14 cellular contexts compared by ENCODE assay signal in genomic region chr14:102645746-102646440, GRCh38. TPM values are rescaled to one million over a fixed set of nuclear protein-coding genes. Genes with fewer than 3 reads are reported as not detected.
A peak's percentile ranks its signal among the peaks of the same experiment; 100 is the strongest.
DNase-seq lines count a peak whose midpoint lies in the region; ATAC-seq and TF ChIP-seq lines count a peak whose summit lies in the region.
"Had no signal": no experiment of that assay in that cellular context is flagged by ENCODE, and none has a peak within 500 bp of the region (broad histone marks: within the 10 kb centered on the region; RNA-seq: fewer than 3 reads in every experiment).

No MANE protein-coding gene starts in this region.

- H3K9me2 ChIP-seq in PC-9 (ENCODE audit: insufficient read depth), result no peaks in the 10 kb centered on the region

- H3K4me3 ChIP-seq in PC-9 (no peak overlapping the region), fibroblast of pulmonary artery (replicated peaks; ENCODE audit: low read depth, low read length) (no peak overlapping the region), tibial nerve (no peak overlapping the region)
- H3K4me3 ChIP-seq: ascending aorta had no signal

- no peaks in the 10 kb centered on the region for H3K27me3 ChIP-seq in PC-9 (ENCODE audit: insufficient read depth, low read depth)
- no peaks in the 10 kb centered on the region for H3K27me3 ChIP-seq in tibial nerve
- H3K27me3 ChIP-seq: ascending aorta had no signal

- peak overlapping the region; percentile 64 for H3K27ac Mint-ChIP-seq in activated T-cell treated with anti-CD3 and anti-CD28 coated beads, Interleukin-2, amount 50 U/mL, for 72 hours
- H3K27ac Mint-ChIP-seq in stimulated activated naive CD8-positive, alpha-beta T cell treated with anti-CD3 and anti-CD28 coated beads, Interleukin-15, amount 100 ng/mL, for 72 hours, result peak overlapping the region; percentile 31 to 84

- peaks cover 18% of the 10 kb centered on the region for H3F3A ChIP-seq in PC-9 (ENCODE audit: insufficient read depth, low read depth)

- intact Hi-C loops in PC-9 (cut with micrococcal nuclease; ENCODE audit: unreplicated experiment), result no loop called here

- peaks cover 63% of the 10 kb centered on the region for H4K20me1 ChIP-seq in PC-9 (ENCODE audit: insufficient read depth)

- H3K27me3 Mint-ChIP-seq in activated T-cell treated with anti-CD3 and anti-CD28 coated beads, Interleukin-2, amount 50 U/mL, for 72 hours (ENCODE audit: low read depth), result no peaks in the 10 kb centered on the region
- H3K27me3 Mint-ChIP-seq in stimulated activated naive CD8-positive, alpha-beta T cell treated with anti-CD3 and anti-CD28 coated beads, Interleukin-15, amount 100 ng/mL, for 72 hours, result no peaks in the 10 kb centered on the region
- H3K27me3 Mint-ChIP-seq: naive thymus-derived CD8-positive, alpha-beta T cell had no signal

- peaks cover 45% of the 10 kb centered on the region for H3K4me1 Mint-ChIP-seq in activated T-cell treated with anti-CD3 and anti-CD28 coated beads, Interleukin-2, amount 50 U/mL, for 72 hours (ENCODE audit: low read depth)
- peaks cover 61% of the 10 kb centered on the region for H3K4me1 Mint-ChIP-seq in stimulated activated naive CD8-positive, alpha-beta T cell treated with anti-CD3 and anti-CD28 coated beads, Interleukin-15, amount 100 ng/mL, for 72 hours

- WGBS in tibial nerve, 2 donors, result 60 to 71% methylated on average over 2 of the region's 2 CpGs

- CTCF ChIA-PET in PC-9 (lab: Charles Lee), result interaction anchor here (0.6 to 1.1 kb wide), 2 partner anchors 14 to 51 kb away, joined by 3 to 6 read pairs; no protein-coding TSS in a partner anchor

- H3K9me3 ChIP-seq in PC-9 (ENCODE audit: insufficient read depth, low read depth) (no peaks in the 10 kb centered on the region), tibial nerve (no peaks in the 10 kb centered on the region)
- H3K9me3 ChIP-seq: ascending aorta had no signal

- H3K4me1 ChIP-seq in PC-9 (replicated peaks; ENCODE audit: insufficient read depth), result peaks cover 9% of the 10 kb centered on the region
- peaks cover 0 to 16% (median 5%) of the 10 kb centered on the region in 4 donors for H3K4me1 ChIP-seq in tibial nerve
- H3K4me1 ChIP-seq: ascending aorta had no signal

- TF ChIP-seq EP300 in tibial nerve (IDR thresholded peaks at IDR 0.05), result no peak

- peaks cover 98% of the 10 kb centered on the region for H3K79me2 ChIP-seq in PC-9 (ENCODE audit: low read depth)

- peak; percentile 2 to 7 for DNase-seq in activated T-cell treated with anti-CD3 and anti-CD28 coated beads, Interleukin-2, amount 50 U/mL, for 72 hours
- DNase-seq in activated T-cell treated with anti-CD3 and anti-CD28 coated beads, Interleukin-2, amount 50 U/mL, for 1 hour, result no peak
- DNase-seq in PC-9, result no peak
- peak; percentile 49 for DNase-seq in fibroblast of pulmonary artery (ENCODE audit: low read depth)
- no peak for DNase-seq in stimulated activated naive CD8-positive, alpha-beta T cell treated with anti-CD3 and anti-CD28 coated beads, Interleukin-15, amount 100 ng/mL, for 72 hours
- DNase-seq in stimulated activated CD4-positive, alpha-beta T cell treated with anti-CD3 and anti-CD28 coated beads, Interleukin-2, amount 100 ng/mL, for 24 hours, result no peak
- no peak for DNase-seq in stimulated activated CD4-positive, alpha-beta T cell treated with anti-CD3 and anti-CD28 coated beads, Interleukin-12 subunit alpha, Interleukin-12 subunit beta, amount 100 ng/mL, for 4 hours
- no peak for DNase-seq in tibial nerve (ENCODE audit: low spot score in 2 of 2)
- DNase-seq: GDM1; naive thymus-derived CD8-positive, alpha-beta T cell; NCI-H446; stimulated activated naive CD4-positive, alpha-beta T cell treated with Interleukin-2 at 50 U/mL for 16 hours; SW 1271 had no signal

- H3K36me3 ChIP-seq in PC-9 (ENCODE audit: low read depth) (no peaks in the 10 kb centered on the region), tibial nerve (no peaks in the 10 kb centered on the region)
- H3K36me3 ChIP-seq: ascending aorta had no signal

- POLR2A ChIA-PET in PC-9 (lab: Charles Lee; ENCODE audit: unreplicated experiment), result interaction anchor here (0.6 to 0.9 kb wide), 3 partner anchors 15 to 235 kb away, joined by 4 to 7 read pairs (median 5); no protein-coding TSS in a partner anchor

- H3K36me3 Mint-ChIP-seq in activated T-cell treated with anti-CD3 and anti-CD28 coated beads, Interleukin-2, amount 50 U/mL, for 72 hours (ENCODE audit: insufficient read depth in 2 of 2), result no peaks in the 10 kb centered on the region

- no peaks in the 10 kb centered on the region for H3K9me3 Mint-ChIP-seq in activated T-cell treated with anti-CD3 and anti-CD28 coated beads, Interleukin-2, amount 50 U/mL, for 72 hours
- H3K9me3 Mint-ChIP-seq in stimulated activated naive CD8-positive, alpha-beta T cell treated with anti-CD3 and anti-CD28 coated beads, Interleukin-15, amount 100 ng/mL, for 72 hours, result no peaks in the 10 kb centered on the region
- H3K9me3 Mint-ChIP-seq: naive thymus-derived CD8-positive, alpha-beta T cell had no signal

- H3K27ac ChIP-seq in PC-9 (peak overlapping the region; percentile 40), tibial nerve (no peak overlapping the region)
- H3K27ac ChIP-seq: ascending aorta had no signal

- no peak for TF ChIP-seq POLR2A in tibial nerve (IDR thresholded peaks at IDR 0.05)

- TF ChIP-seq CTCF in PC-9 (conservative IDR thresholded peaks at IDR 0.05), result no peak
- no peak for TF ChIP-seq CTCF in fibroblast of pulmonary artery (IDR thresholded peaks at IDR 0.05; ENCODE audit: low read length, missing control alignments)
- no peak for TF ChIP-seq CTCF in tibial nerve (IDR thresholded peaks at IDR 0.05)

- no TSS peak for BruUV-seq in PC-9 (replicated peaks; lab: Mats Ljungman, UMichigan)

- no peak overlapping the region for H3K4me2 ChIP-seq in PC-9

- H3K4me3 Mint-ChIP-seq in activated T-cell treated with anti-CD3 and anti-CD28 coated beads, Interleukin-2, amount 50 U/mL, for 72 hours, result peak overlapping the region; percentile 3 to 54
- H3K4me3 Mint-ChIP-seq in stimulated activated naive CD8-positive, alpha-beta T cell treated with anti-CD3 and anti-CD28 coated beads, Interleukin-15, amount 100 ng/mL, for 72 hours, result no peak overlapping the region

- peak; percentile 72 to 88 for ATAC-seq in activated T-cell treated with anti-CD3 and anti-CD28 coated beads, Interleukin-2, amount 50 U/mL, for 72 hours (replicated peaks in 1 of 2)
- ATAC-seq in stimulated activated naive CD8-positive, alpha-beta T cell treated with anti-CD3 and anti-CD28 coated beads, Interleukin-15, amount 100 ng/mL, for 72 hours, result peak; percentile 78

- no peak overlapping the region for H2AFZ ChIP-seq in PC-9

RNA-seq across cellular contexts. Expression of gene RCOR1, which starts 53.4 kb away (rescaled TPM):
- total RNA-seq in activated T-cell treated with anti-CD3 and anti-CD28 coated beads, Interleukin-2, amount 50 U/mL, for 72 hours, result 10 to 100 TPM; 19.5 to 21.3 TPM
- total RNA-seq in PC-9 (2021) (54.2 and 67.2 TPM in 2 replicates), tibial nerve (10 to 100 TPM in 2 of 4 donors, 1 to 10 TPM in 2; 6.3 to 12.8 (median 10.0) TPM)

Comparison
In these comparisons a context has a peak if more than half of its experiments do, and no peak if none do; other contexts are left out.
1. DNase-seq: peak in activated T-cell treated with anti-CD3 and anti-CD28 coated beads, Interleukin-2, amount 50 U/mL, for 72 hours (2 of 2) and fibroblast of pulmonary artery (single experiment); none in activated T-cell treated with anti-CD3 and anti-CD28 coated beads, Interleukin-2, amount 50 U/mL, for 1 hour (single experiment), PC-9 (0 of 2), stimulated activated naive CD8-positive, alpha-beta T cell treated with anti-CD3 and anti-CD28 coated beads, Interleukin-15, amount 100 ng/mL, for 72 hours (0 of 2), stimulated activated CD4-positive, alpha-beta T cell treated with anti-CD3 and anti-CD28 coated beads, Interleukin-2, amount 100 ng/mL, for 24 hours (0 of 2), stimulated activated CD4-positive, alpha-beta T cell treated with anti-CD3 and anti-CD28 coated beads, Interleukin-12 subunit alpha, Interleukin-12 subunit beta, amount 100 ng/mL, for 4 hours (single experiment) and tibial nerve (0 of 2).
2. H3K4me3 Mint-ChIP-seq: peak in activated T-cell treated with anti-CD3 and anti-CD28 coated beads, Interleukin-2, amount 50 U/mL, for 72 hours (2 of 2); none in stimulated activated naive CD8-positive, alpha-beta T cell treated with anti-CD3 and anti-CD28 coated beads, Interleukin-15, amount 100 ng/mL, for 72 hours (0 of 2).